8 cellular contexts compared by ENCODE assay signal in the genomic region with DNA sequence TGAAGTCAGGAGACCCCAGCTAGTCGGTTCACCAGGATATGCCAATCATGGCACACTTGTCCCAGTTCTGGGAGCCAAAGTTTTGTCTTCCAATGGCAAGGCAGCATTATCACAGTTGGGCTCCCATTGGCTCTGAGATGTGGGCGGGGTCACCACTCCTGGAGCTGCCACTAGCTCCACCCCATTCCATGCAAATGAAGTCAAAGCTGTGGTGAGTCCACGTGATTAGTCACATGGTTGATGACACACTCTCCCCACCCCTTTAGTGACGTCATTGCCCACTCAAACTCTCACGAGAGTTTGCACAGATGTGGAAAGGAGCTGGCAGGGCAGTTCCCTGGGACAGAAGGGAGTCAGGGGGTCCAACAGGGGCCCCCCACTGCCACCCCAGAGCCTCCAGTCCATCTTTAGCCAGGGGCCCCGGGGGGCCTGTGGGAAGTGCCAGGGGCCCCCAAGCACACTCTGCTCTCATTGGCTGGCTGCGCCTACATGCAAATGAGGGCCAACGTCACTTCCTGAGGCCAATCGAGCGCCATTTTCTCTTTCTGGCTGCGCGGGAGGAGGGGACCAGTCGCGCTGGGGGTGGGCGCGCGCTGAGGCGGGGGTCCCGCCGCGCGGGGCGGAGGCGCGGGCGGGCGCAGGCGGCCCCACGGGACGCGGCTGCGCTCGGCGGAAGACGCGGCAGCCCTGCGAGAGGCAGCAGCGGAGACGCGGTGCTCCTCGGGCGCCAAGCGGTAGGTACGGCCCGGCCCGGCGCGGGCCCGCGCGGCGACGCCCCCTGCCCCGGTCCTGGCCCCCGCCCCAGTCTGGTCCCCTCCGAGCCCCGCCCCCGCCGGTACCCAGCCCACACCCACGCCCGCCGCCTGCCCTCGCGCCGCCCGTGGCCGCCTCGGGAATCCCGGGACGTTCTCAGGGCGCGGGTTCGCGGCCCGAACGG. TPM values are rescaled to one million over a fixed set of nuclear protein-coding genes. Genes with fewer than 3 reads are reported as not detected.
DNase-seq lines count a peak whose midpoint lies in the region; ATAC-seq, FAIRE-seq and TF ChIP-seq lines count a peak whose summit lies in the region.

A gene with protein sequence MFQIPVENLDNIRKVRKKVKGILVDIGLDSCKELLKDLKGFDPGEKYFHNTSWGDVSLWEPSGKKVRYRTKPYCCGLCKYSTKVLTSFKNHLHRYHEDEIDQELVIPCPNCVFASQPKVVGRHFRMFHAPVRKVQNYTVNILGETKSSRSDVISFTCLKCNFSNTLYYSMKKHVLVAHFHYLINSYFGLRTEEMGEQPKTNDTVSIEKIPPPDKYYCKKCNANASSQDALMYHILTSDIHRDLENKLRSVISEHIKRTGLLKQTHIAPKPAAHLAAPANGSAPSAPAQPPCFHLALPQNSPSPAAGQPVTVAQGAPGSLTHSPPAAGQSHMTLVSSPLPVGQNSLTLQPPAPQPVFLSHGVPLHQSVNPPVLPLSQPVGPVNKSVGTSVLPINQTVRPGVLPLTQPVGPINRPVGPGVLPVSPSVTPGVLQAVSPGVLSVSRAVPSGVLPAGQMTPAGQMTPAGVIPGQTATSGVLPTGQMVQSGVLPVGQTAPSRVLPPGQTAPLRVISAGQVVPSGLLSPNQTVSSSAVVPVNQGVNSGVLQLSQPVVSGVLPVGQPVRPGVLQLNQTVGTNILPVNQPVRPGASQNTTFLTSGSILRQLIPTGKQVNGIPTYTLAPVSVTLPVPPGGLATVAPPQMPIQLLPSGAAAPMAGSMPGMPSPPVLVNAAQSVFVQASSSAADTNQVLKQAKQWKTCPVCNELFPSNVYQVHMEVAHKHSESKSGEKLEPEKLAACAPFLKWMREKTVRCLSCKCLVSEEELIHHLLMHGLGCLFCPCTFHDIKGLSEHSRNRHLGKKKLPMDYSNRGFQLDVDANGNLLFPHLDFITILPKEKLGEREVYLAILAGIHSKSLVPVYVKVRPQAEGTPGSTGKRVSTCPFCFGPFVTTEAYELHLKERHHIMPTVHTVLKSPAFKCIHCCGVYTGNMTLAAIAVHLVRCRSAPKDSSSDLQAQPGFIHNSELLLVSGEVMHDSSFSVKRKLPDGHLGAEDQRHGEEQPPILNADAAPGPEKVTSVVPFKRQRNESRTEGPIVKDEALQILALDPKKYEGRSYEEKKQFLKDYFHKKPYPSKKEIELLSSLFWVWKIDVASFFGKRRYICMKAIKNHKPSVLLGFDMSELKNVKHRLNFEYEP (plus strand): TSS at position 524 of the 937 bp plus-strand sequence. CDS start 8,281 bp downstream, outside the sequence.

- intact Hi-C loops in T-helper 1 cell treated with Interleukin-12 subunit alpha and Interleukin-12 subunit beta and Interleukin-4 antibody, amounts not matched to agents 30 ng/mL and 1 ng/mL, for 36 hours (cut with micrococcal nuclease), result loop anchor here (1.0 to 5.0 kb wide), 7 partner anchors 46 to 714 kb away; a partner anchor contains a TSS
- intact Hi-C loops in psoas muscle (cut with DNase I), result no loop called here

- no peak for TF ChIP-seq CTCF in right atrium auricular region (IDR thresholded peaks at IDR 0.05)
- no peak for TF ChIP-seq CTCF in psoas muscle (IDR thresholded peaks at IDR 0.05)

- H3K4me3 ChIP-seq in right atrium auricular region (peak within 1 kb of the TSS; percentile 66 to 84), psoas muscle (peak within 1 kb of the TSS; percentile 69)

- peak; percentile 97 for FAIRE-seq in GM12891 (lab: Jason Lieb, UNC)
- peak; percentile 97 for FAIRE-seq in urothelium cell line (lab: Jason Lieb, UNC)

- DNase-seq in GM12891 (ENCODE audit: insufficient read length, low spot score) (peak; percentile 68), NCI-H1436 treated with DMSO at 0.1 percent for 48 hours (lab: John Stamatoyannopoulos, UW) (peak; percentile 82), amniotic stem cell (lab: John Stamatoyannopoulos, UW) (peak; percentile 82), right atrium auricular region (ENCODE audit: low spot score) (peak; percentile 94), psoas muscle (peak; percentile 78 to 84), urothelium cell line (ENCODE audit: low spot score) (peak; percentile 98)

- H3K4me1 ChIP-seq in right atrium auricular region (peaks cover 0 to 28% of the 10 kb centered on the region in 2 donors), psoas muscle (peaks cover 7% of the 10 kb centered on the region)

- H3K27me3 ChIP-seq in right atrium auricular region, result no peaks in the 10 kb centered on the region
- H3K27me3 ChIP-seq in psoas muscle (ENCODE audit: insufficient read depth in 3 of 3, low read length in 2 of 3), result peaks cover 0 to 7% (median 2%) of the 10 kb centered on the region in 3 donors

- WGBS in psoas muscle, 3 donors, result 3 to 4% (median 3%) methylated on average over 43 to 76 of the region's 76 CpGs

- ATAC-seq in HG02763 (IDR thresholded peaks at IDR 0.05; ENCODE audit: unreplicated experiment), result peak; percentile 52
- peak; percentile 74 to 92 (median 88) for ATAC-seq in psoas muscle

- H3K9me3 ChIP-seq in right atrium auricular region (no peaks in the 10 kb centered on the region), psoas muscle (peaks cover 7% of the 10 kb centered on the region)

- H3K36me3 ChIP-seq in right atrium auricular region (no peaks in the 10 kb centered on the region), psoas muscle (ENCODE audit: insufficient read depth in 1 of 2, low read depth in 1 of 2) (no peaks in the 10 kb centered on the region)

- H3K27ac ChIP-seq in right atrium auricular region, result peak within 1 kb of the TSS; percentile 87 to 88
- peak within 1 kb of the TSS; percentile 81 for H3K27ac ChIP-seq in psoas muscle

- peak; percentile 56 for TF ChIP-seq POLR2A in GM12891 (IDR thresholded peaks at IDR 0.05; ENCODE audit: low read depth, low read length)

TF ChIP-seq in GM12891, 5 proteins besides CTCF, POLR2A, EP300 and RAD21:
- TF ChIP-seq TAF1 (IDR thresholded peaks at IDR 0.05; ENCODE audit: low read depth, low read length) (0 out of 2 replicates have a peak, but pooled peaks have one; percentile 54), POLR2AphosphoS5 (IDR thresholded peaks at IDR 0.05; ENCODE audit: low read depth, low read length) (peak; percentile 85), SPI1 (IDR thresholded peaks at IDR 0.05; ENCODE audit: low read depth, low read length) (no peak), PAX5 (IDR thresholded peaks at IDR 0.05; ENCODE audit: insufficient read depth, low read length, severe bottlenecking) (no peak), POU2F2 (IDR thresholded peaks at IDR 0.05; ENCODE audit: low read depth, low read length) (peak; percentile 95)

RNA-seq across cellular contexts. Expression of the gene that starts here (rescaled TPM):
- 9.4 TPM for polyA plus RNA-seq in GM12891 (2012; ENCODE audit: low read depth, missing spikeins)
- total RNA-seq in T-helper 1 cell treated with Interleukin-12 subunit alpha and Interleukin-12 subunit beta and Interleukin-4 antibody, amounts not matched to agents 30 ng/mL and 1 ng/mL, for 36 hours, result 24.7 and 26.4 TPM in 2 replicates
- 10 to 100 TPM; 10.9 to 12.3 TPM for total RNA-seq in right atrium auricular region
- total RNA-seq in psoas muscle, result 1 to 10 TPM; 3.1 to 4.6 (median 3.8) TPM
- 1 to 10 TPM; 1.5 to 3.4 (median 3.4) TPM for polyA plus RNA-seq in psoas muscle

Comparison
In these comparisons a context has a peak if more than half of its experiments do, and no peak if none do; other contexts are left out.
1. Peak in every context shown above with its lines: DNase-seq, ATAC-seq, H3K4me3 ChIP-seq and H3K27ac ChIP-seq.